In the genomic region with DNA sequence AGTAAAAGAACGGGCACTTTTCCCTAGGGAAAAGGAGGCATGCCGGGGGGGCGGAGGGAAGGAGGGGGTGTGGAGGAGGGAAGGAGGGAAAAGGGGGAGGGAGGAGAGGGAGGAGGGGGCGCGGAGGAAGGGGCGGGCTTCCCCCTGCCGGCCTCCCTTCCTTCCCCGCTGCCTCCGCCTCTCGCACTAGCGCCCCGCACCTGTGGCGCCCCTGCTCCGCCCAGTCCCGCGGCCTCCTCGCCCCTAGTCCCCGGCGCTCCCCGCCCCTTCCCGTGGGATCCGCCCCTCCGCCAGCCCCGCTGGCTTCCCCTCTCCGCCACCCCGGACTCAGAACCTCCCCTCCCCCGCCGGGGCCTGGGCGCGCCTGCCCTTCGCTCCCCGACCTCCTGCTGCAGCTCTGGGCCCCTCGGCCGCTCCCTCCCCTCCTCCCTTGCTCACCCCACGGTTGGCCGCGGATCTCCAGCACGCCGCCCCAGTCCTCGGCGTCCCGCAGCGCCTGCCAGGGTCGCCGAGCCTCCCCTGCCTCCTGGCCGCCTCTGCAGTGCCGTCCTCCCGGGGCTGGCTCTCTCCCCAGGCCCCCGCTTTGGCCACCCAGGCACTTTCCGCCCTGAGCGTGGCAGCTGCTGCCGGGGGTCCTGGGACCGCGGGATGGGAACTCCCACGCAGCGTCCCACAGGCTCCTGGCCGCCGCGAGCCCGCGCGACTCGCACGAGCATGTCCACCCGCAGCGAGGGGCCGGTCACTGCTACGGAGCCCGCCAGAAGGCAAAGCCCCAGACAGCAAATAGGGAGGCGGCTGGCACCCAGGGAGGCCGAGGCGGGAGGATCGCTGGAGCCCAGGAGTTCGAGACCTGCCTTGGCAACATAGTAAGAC, we compare ENCODE assay signal across 8 cellular contexts.
DNase-seq lines count a peak whose midpoint lies in the region; ATAC-seq and TF ChIP-seq lines count a peak whose summit lies in the region.

No MANE protein-coding gene starts in this region.

- TF ChIP-seq CTCF in foreskin fibroblast (IDR thresholded peaks at IDR 0.05; ENCODE audit: low read depth, low read length) (no peak), neural progenitor cell (IDR thresholded peaks at IDR 0.05) (no peak)

- H3K4me2 ChIP-seq in neural progenitor cell = peak overlapping the region; percentile 95

- peak overlapping the region; percentile 85 for H3K4me3 Mint-ChIP-seq in neural progenitor cell
- H3K4me3 Mint-ChIP-seq in CD8-positive, alpha-beta memory T cell = no peak overlapping the region

- H3K79me2 ChIP-seq in neural progenitor cell (ENCODE audit: low read depth) = no peaks in the 10 kb centered on the region

- no peak overlapping the region for H3K9ac ChIP-seq in neural progenitor cell

- no peaks in the 10 kb centered on the region for H3K36me3 ChIP-seq in neural progenitor cell
- no peaks in the 10 kb centered on the region for H3K36me3 ChIP-seq in CD8-positive, alpha-beta memory T cell (ENCODE audit: insufficient read depth, low read length)

- H2AFZ ChIP-seq in neural progenitor cell (replicated peaks) = peak overlapping the region; percentile 84

- peaks cover 14% of the 10 kb centered on the region for H3K4me1 ChIP-seq in neural progenitor cell
- H3K4me1 ChIP-seq in CD8-positive, alpha-beta memory T cell (ENCODE audit: insufficient read depth, low read length) = no peaks in the 10 kb centered on the region

- H3K27me3 ChIP-seq in neural progenitor cell = peaks cover 11% of the 10 kb centered on the region
- no peaks in the 10 kb centered on the region for H3K27me3 ChIP-seq in CD8-positive, alpha-beta memory T cell (ENCODE audit: insufficient read depth, low read length, poor library complexity, severe bottlenecking)

- H3F3A ChIP-seq in neural progenitor cell (ENCODE audit: low read depth) = peaks cover 28% of the 10 kb centered on the region

- H3K9me3 ChIP-seq in neural progenitor cell (ENCODE audit: low read depth) = no peaks in the 10 kb centered on the region
- H3K9me3 ChIP-seq in CD8-positive, alpha-beta memory T cell (ENCODE audit: low read length) = no peaks in the 10 kb centered on the region

- POLR2A ChIA-PET in CD8-positive, alpha-beta memory T cell (lab: Charles Lee) = no interaction called here

- CTCF ChIA-PET in CD8-positive, alpha-beta memory T cell (lab: Charles Lee) = no interaction called here

- no peak for ATAC-seq in GM18868 (IDR thresholded peaks at IDR 0.05; ENCODE audit: unreplicated experiment)
- no peak for ATAC-seq in HG03442 (IDR thresholded peaks at IDR 0.05; ENCODE audit: unreplicated experiment)

- H3K9me3 Mint-ChIP-seq in neural progenitor cell = no peaks in the 10 kb centered on the region
- H3K9me3 Mint-ChIP-seq in CD8-positive, alpha-beta memory T cell = peaks cover 0 to 10% (median 3%) of the 10 kb centered on the region in 5 donors

- peak overlapping the region; percentile 58 to 70 for H3K4me3 ChIP-seq in foreskin fibroblast (ENCODE audit: low read depth in 1 of 2, low read length in 2 of 2)
- H3K4me3 ChIP-seq in neural progenitor cell = peak overlapping the region; percentile 67
- H3K4me3 ChIP-seq in CD8-positive, alpha-beta memory T cell (ENCODE audit: low read length) = no peak overlapping the region

- H3K4me1 Mint-ChIP-seq in neural progenitor cell = peaks cover 32% of the 10 kb centered on the region
- H3K4me1 Mint-ChIP-seq in CD8-positive, alpha-beta memory T cell = no peaks in the 10 kb centered on the region

- H3K27me3 Mint-ChIP-seq in neural progenitor cell (ENCODE audit: insufficient read depth, low read depth) = peaks cover 10% of the 10 kb centered on the region
- H3K27me3 Mint-ChIP-seq in CD8-positive, alpha-beta memory T cell = peaks cover 16 to 34% of the 10 kb centered on the region in 2 donors

- DNase-seq in COLO668 (lab: John Stamatoyannopoulos, UW; ENCODE audit: unreplicated experiment) = peak; percentile 53
- DNase-seq in NCI-H774 (lab: John Stamatoyannopoulos, UW) = peak; percentile 35
- DNase-seq in foreskin fibroblast = peak; percentile 48 to 71
- peak; percentile 94 for DNase-seq in neural progenitor cell (ENCODE audit: low spot score)
- no peak for DNase-seq in activated T-cell treated with anti-CD3 and anti-CD28 coated beads for 4 hours
- no peak for DNase-seq in CD8-positive, alpha-beta memory T cell

- H3K27ac ChIP-seq in neural progenitor cell = no peak overlapping the region
- no peak overlapping the region for H3K27ac ChIP-seq in CD8-positive, alpha-beta memory T cell (ENCODE audit: low read depth, low read length)

- no peak overlapping the region for H3K27ac Mint-ChIP-seq in neural progenitor cell
- H3K27ac Mint-ChIP-seq in CD8-positive, alpha-beta memory T cell = no peak overlapping the region

- H4K20me1 ChIP-seq in neural progenitor cell (ENCODE audit: low read depth) = no peaks in the 10 kb centered on the region

- no peaks in the 10 kb centered on the region for H3K36me3 Mint-ChIP-seq in neural progenitor cell
- H3K36me3 Mint-ChIP-seq in CD8-positive, alpha-beta memory T cell = no peaks in the 10 kb centered on the region

Comparison
In these comparisons a context has a peak if more than half of its experiments do, and no peak if none do; other contexts are left out.
1. DNase-seq: peak in COLO668 (single experiment), NCI-H774 (single experiment), foreskin fibroblast (2 of 2) and neural progenitor cell (single experiment); none in activated T-cell treated with anti-CD3 and anti-CD28 coated beads for 4 hours (single experiment) and CD8-positive, alpha-beta memory T cell (0 of 5).